Comparison of ENCODE assay signal across 8 cellular contexts in the genomic region with DNA sequence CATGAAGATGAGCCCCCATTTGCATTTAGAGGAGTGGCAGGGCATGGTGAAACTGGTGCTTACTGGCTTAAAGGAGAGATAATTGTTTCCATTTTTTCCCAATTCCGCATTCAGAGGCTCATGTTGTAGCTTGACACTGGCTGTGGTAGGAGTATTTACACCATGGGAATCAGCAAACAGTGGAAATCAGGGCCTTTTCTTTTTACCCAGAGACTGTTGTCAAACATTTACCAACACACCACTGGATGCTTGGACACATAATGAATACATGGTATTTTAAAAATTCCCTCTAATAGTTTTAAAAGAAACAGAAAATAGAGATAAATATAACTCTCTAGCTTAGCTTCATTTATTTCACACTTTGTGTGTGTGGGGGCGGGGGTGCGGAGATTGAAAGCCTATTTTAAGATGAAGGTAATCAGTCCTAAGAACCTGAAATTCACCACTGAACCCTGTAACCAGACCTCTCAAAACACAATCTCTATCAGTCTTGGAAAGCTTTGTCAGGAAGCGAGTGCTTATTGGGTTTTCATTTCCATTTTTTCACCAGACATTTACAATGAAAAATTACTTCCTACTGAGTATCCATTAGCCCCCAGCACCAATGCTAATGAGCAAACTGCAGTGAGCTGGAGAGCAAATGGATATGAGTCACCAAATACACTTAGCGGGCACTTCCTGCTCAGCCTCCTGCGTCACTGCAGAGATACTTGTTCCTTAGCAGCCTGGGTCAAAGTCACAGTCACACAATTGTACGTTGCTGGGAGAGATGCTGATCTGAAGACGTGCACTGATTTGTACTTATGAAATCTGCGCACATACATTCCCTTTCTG.
DNase-seq lines count a peak whose midpoint lies in the region; ATAC-seq and TF ChIP-seq lines count a peak whose summit lies in the region.

No MANE protein-coding gene starts in this region.

- H3K27me3 ChIP-seq in HUES48 (ENCODE audit: control insufficient read depth, insufficient read depth, low read length): no peaks in the 10 kb centered on the region

- H3K4me3 Mint-ChIP-seq in Calu3 (ENCODE audit: low read depth, unreplicated experiment): peak overlapping the region; percentile 28

- H3K9ac ChIP-seq in HUES48 (ENCODE audit: low read depth, low read length): no peak overlapping the region; the same call in 1 of the 2 replicates

- peak overlapping the region; percentile 77 for H3K27ac ChIP-seq in HUES48 (ENCODE audit: low read depth, low read length)

- CTCF ChIA-PET in Calu3 (lab: Charles Lee): no interaction called here

- peak overlapping the region; percentile 97 for H3K27ac Mint-ChIP-seq in Calu3 (ENCODE audit: unreplicated experiment)

- DNase-seq in Calu3 (peak; percentile 79), RKO (ENCODE audit: low spot score) (peak; percentile 93), fibroblast of pulmonary artery (ENCODE audit: low read depth) (peak; percentile 96), pulmonary artery endothelial cell (ENCODE audit: low read depth, low spot score) (peak; percentile 92), NCI-H524 treated with DMSO at 0.1 percent for 48 hours (lab: John Stamatoyannopoulos, UW) (no peak), NCI-H526 treated with DMSO at 0.1 percent for 48 hours (lab: John Stamatoyannopoulos, UW) (no peak)

- H3K36me3 Mint-ChIP-seq in Calu3 (ENCODE audit: insufficient read depth, unreplicated experiment): peaks cover 6% of the 10 kb centered on the region

- BruUV-seq in Calu3 (replicated peaks; lab: Mats Ljungman, UMichigan): TSS peak; percentile 92

- intact Hi-C loops in Calu3 (cut with micrococcal nuclease; ENCODE audit: unreplicated experiment): loop anchor here (2.0 kb wide), 1 partner anchor 20 kb away; no protein-coding TSS in a partner anchor

- H3K9me3 ChIP-seq in HUES48 (ENCODE audit: control insufficient read depth, insufficient read depth, low read length): no peaks in the 10 kb centered on the region

- TF ChIP-seq CTCF in Calu3 (IDR thresholded peaks at IDR 0.05; ENCODE audit: unreplicated experiment): no peak
- TF ChIP-seq CTCF in fibroblast of pulmonary artery (IDR thresholded peaks at IDR 0.05; ENCODE audit: low read length, missing control alignments): no peak

- peaks cover 15% of the 10 kb centered on the region; the same call in 1 of the 2 replicates for H3K4me1 ChIP-seq in HUES48 (ENCODE audit: control insufficient read depth, insufficient read depth, low read length)

- peaks cover 6% of the 10 kb centered on the region for H3K9me3 Mint-ChIP-seq in Calu3 (ENCODE audit: low read depth, unreplicated experiment)

- peak; percentile 92 for ATAC-seq in GM21390 (IDR thresholded peaks at IDR 0.05; ENCODE audit: unreplicated experiment)

- H3K4me3 ChIP-seq in HUES48 (ENCODE audit: low read depth, low read length) (no peak overlapping the region), fibroblast of pulmonary artery (replicated peaks; ENCODE audit: low read depth, low read length) (no peak overlapping the region)

- no peaks in the 10 kb centered on the region for H3K36me3 ChIP-seq in HUES48 (ENCODE audit: control insufficient read depth, insufficient read depth, low read length)

- no peaks in the 10 kb centered on the region for H3K27me3 Mint-ChIP-seq in Calu3 (ENCODE audit: unreplicated experiment)

- peaks cover 39% of the 10 kb centered on the region for H3K4me1 Mint-ChIP-seq in Calu3 (ENCODE audit: low read depth, unreplicated experiment)

Comparison
In these comparisons a context has a peak if more than half of its experiments do, and no peak if none do; other contexts are left out.
1. DNase-seq: peak in Calu3 (single experiment), RKO (single experiment), fibroblast of pulmonary artery (single experiment) and pulmonary artery endothelial cell (single experiment); none in NCI-H524 treated with DMSO at 0.1 percent for 48 hours (single experiment) and NCI-H526 treated with DMSO at 0.1 percent for 48 hours (single experiment).